In genomic region chr20:20003088-20003954, GRCh38 we compare ENCODE assay signal across 1 cellular context.
TF ChIP-seq lines count a peak whose summit lies in the region.

No MANE protein-coding gene starts in this region.

TF ChIP-seq in WTC11, 78 proteins besides CTCF, POLR2A, EP300 and RAD21 (continued from another document):
- TF ChIP-seq ZNF317 (CRISPR knock-in tag; IDR thresholded peaks at IDR 0.05; ENCODE audit: borderline replicate concordance, low read depth) (no peak), CBFB (CRISPR knock-in tag; IDR thresholded peaks at IDR 0.05; ENCODE audit: low read depth) (no peak)
